1 cellular context compared by ENCODE assay signal in genomic region chr3:39288300-39288808, GRCh38.
TF ChIP-seq lines count a peak whose summit lies in the region.

No MANE protein-coding gene starts in this region.

TF ChIP-seq in H1, 55 proteins besides CTCF, POLR2A, EP300 and RAD21 (continued from another document):
- TF ChIP-seq CHD7 (IDR thresholded peaks at IDR 0.05; ENCODE audit: insufficient replicate concordance, low read length) (no peak), CHD2 (IDR thresholded peaks at IDR 0.05; ENCODE audit: low read length) (peak; percentile 51; the same call in 1 of the 2 replicates), USF2 (IDR thresholded peaks at IDR 0.05; ENCODE audit: low read length) (peak; percentile 28; the same call in 1 of the 2 replicates), TAF1 (IDR thresholded peaks at IDR 0.05; ENCODE audit: low read depth, low read length) (0 out of 2 replicates have a peak, but pooled peaks have one; percentile 18), TEAD4 (IDR thresholded peaks at IDR 0.05; ENCODE audit: low read depth, low read length) (0 out of 2 replicates have a peak, but pooled peaks have one; percentile 25), HDAC6 (IDR thresholded peaks at IDR 0.05; ENCODE audit: low read depth, low read length) (no peak), BRCA1 (IDR thresholded peaks at IDR 0.05; ENCODE audit: low read depth, low read length) (peak; percentile 56; the same call in 1 of the 2 replicates), CBX5 (IDR thresholded peaks at IDR 0.05; ENCODE audit: low read depth, low read length) (no peak), ATF3 (IDR thresholded peaks at IDR 0.05; ENCODE audit: insufficient read depth, low read depth, low read length) (0 out of 2 replicates have a peak, but pooled peaks have one; percentile 18), SRF (IDR thresholded peaks at IDR 0.05; ENCODE audit: low read depth, low read length) (no peak), KDM1A (IDR thresholded peaks at IDR 0.05; ENCODE audit: borderline replicate concordance, low read length) (no peak), JUND (IDR thresholded peaks at IDR 0.05; ENCODE audit: low read length) (peak; percentile 71), SAP30 (IDR thresholded peaks at IDR 0.05; ENCODE audit: insufficient read depth, insufficient replicate concordance, low read length) (no peak), MAFK (IDR thresholded peaks at IDR 0.05; ENCODE audit: low read depth, low read length) (no peak), NANOG (IDR thresholded peaks at IDR 0.05; ENCODE audit: insufficient read depth, low read depth, low read length, poor library complexity, severe bottlenecking) (no peak), KDM5A (IDR thresholded peaks at IDR 0.05; ENCODE audit: low read length) (no peak), YY1 (IDR thresholded peaks at IDR 0.05; ENCODE audit: low read depth, low read length) (peak; percentile 68), CTBP2 (IDR thresholded peaks at IDR 0.05; ENCODE audit: borderline replicate concordance, insufficient read depth, insufficient read length, low read length) (no peak), MAX (IDR thresholded peaks at IDR 0.05) (peak; percentile 18; the same call in 1 of the 2 replicates), HDAC2 (IDR thresholded peaks at IDR 0.05; ENCODE audit: borderline replicate concordance in 1 of 2, low read depth in 2 of 2, low read length in 2 of 2) (0 out of 4 replicates have a peak, but pooled peaks of 1 of the 2 experiments have one; percentile 26), GTF2F1 (IDR thresholded peaks at IDR 0.05; ENCODE audit: borderline replicate concordance, low read depth, low read length) (no peak), SP2 (IDR thresholded peaks at IDR 0.05; ENCODE audit: low read length) (no peak; the same call in 1 of the 2 replicates), CEBPB (IDR thresholded peaks at IDR 0.05; ENCODE audit: low read depth, low read length) (peak; percentile 46; the same call in 1 of the 2 replicates), RBBP5 (IDR thresholded peaks at IDR 0.05; ENCODE audit: borderline replicate concordance, low read depth, low read length) (no peak), ATF2 (IDR thresholded peaks at IDR 0.05; ENCODE audit: low read length) (0 out of 2 replicates have a peak, but pooled peaks have one; percentile 44), SIX5 (IDR thresholded peaks at IDR 0.05; ENCODE audit: low read depth, low read length) (no peak), RXRA (IDR thresholded peaks at IDR 0.05; ENCODE audit: insufficient read depth, low read depth, low read length) (no peak), SIN3A (conservative IDR thresholded peaks at IDR 0.05 in 1 of 2, IDR thresholded peaks at IDR 0.05 in 1 of 2; ENCODE audit: low read depth in 1 of 2, low read length in 2 of 2) (peak in 1 of 2 experiments; percentile 81; a peak in 1 of 4 replicates), TBP (IDR thresholded peaks at IDR 0.05; ENCODE audit: low read depth, low read length) (no peak; the same call in 1 of the 2 replicates), JUN (IDR thresholded peaks at IDR 0.05; ENCODE audit: low read depth, low read length) (no peak)
